Comparison of ENCODE assay signal across 11 cellular contexts in the genomic region with DNA sequence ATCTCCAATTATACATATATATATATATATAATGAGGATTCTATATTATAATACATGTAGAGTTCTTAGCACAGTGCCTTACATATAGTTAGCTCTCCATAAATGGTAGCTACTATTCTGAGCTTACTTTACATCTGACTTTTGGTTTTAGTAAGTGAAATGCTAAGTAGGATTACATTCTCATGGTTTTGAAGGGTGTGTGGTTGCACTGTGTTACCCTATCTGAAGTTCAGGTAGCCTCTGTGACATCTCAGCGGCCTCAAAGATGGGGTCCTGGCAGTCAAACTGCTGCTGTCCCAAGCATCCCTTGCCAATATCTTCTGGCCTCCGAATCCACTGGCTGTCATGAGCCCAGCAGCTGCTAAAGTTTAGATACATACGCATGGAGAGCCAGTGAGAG. TPM values are rescaled to one million over a fixed set of nuclear protein-coding genes. Genes with fewer than 3 reads are reported as not detected.
DNase-seq lines count a peak whose midpoint lies in the region; ATAC-seq and TF ChIP-seq lines count a peak whose summit lies in the region.
"Had no signal": no experiment of that assay in that cellular context is flagged by ENCODE, and none has a peak within 500 bp of the region (broad histone marks: within the 10 kb centered on the region; RNA-seq: fewer than 3 reads in every experiment).

No MANE protein-coding gene starts in this region.

- no peaks in the 10 kb centered on the region for H3K27me3 ChIP-seq in CD4-positive, CD25-positive, alpha-beta regulatory T cell (ENCODE audit: control insufficient read depth, insufficient read depth, low read length)
- no peaks in the 10 kb centered on the region for H3K27me3 ChIP-seq in rectal smooth muscle tissue (ENCODE audit: control insufficient read depth, insufficient read depth, low read length)
- no peaks in the 10 kb centered on the region for H3K27me3 ChIP-seq in MG63

- peak overlapping the region; percentile 78 for H3K27ac ChIP-seq in CD4-positive, CD25-positive, alpha-beta regulatory T cell (ENCODE audit: insufficient read depth, low read length, poor library complexity, severe bottlenecking)
- peak overlapping the region; percentile 76 for H3K27ac ChIP-seq in rectal smooth muscle tissue (ENCODE audit: low read depth, low read length)

- H3K4me3 ChIP-seq in CD4-positive, CD25-positive, alpha-beta regulatory T cell (ENCODE audit: low read depth, low read length) = peak overlapping the region; percentile 76
- no peak overlapping the region for H3K4me3 ChIP-seq in rectal smooth muscle tissue (ENCODE audit: low read length)
- H3K4me3 ChIP-seq in MG63 = no peak overlapping the region

- no peaks in the 10 kb centered on the region for H3K9me3 ChIP-seq in CD4-positive, CD25-positive, alpha-beta regulatory T cell (ENCODE audit: control insufficient read depth in 2 of 2, low read length in 2 of 2)
- H3K9me3 ChIP-seq in MG63 = no peaks in the 10 kb centered on the region

- H3K4me1 ChIP-seq in CD4-positive, CD25-positive, alpha-beta regulatory T cell (ENCODE audit: control insufficient read depth, insufficient read depth, low read length, poor library complexity, severe bottlenecking) = peaks cover 53% of the 10 kb centered on the region
- peaks cover 22% of the 10 kb centered on the region for H3K4me1 ChIP-seq in rectal smooth muscle tissue (ENCODE audit: control insufficient read depth, insufficient read depth, low read length)

- peaks cover 41 to 83% (median 62%) of the 10 kb centered on the region in 4 donors for H3K4me1 Mint-ChIP-seq in CD4-positive, CD25-positive, alpha-beta regulatory T cell
- H3K4me1 Mint-ChIP-seq in HFFc6 (ENCODE audit: low read depth) (peaks cover 52% of the 10 kb centered on the region), brain (peaks cover 28% of the 10 kb centered on the region)

- TF ChIP-seq CTCF in HFFc6 (IDR thresholded peaks at IDR 0.05) = no peak
- TF ChIP-seq CTCF in brain (conservative IDR thresholded peaks at IDR 0.05) = no peak

- no peak overlapping the region for H3K9ac ChIP-seq in rectal smooth muscle tissue (ENCODE audit: low read length)

- H3K27me3 Mint-ChIP-seq in CD4-positive, CD25-positive, alpha-beta regulatory T cell = no peaks in the 10 kb centered on the region
- H3K27me3 Mint-ChIP-seq in HFFc6 (ENCODE audit: insufficient read depth) (no peaks in the 10 kb centered on the region; the same call in 1 of the 2 replicates), brain (no peaks in the 10 kb centered on the region)

- H3K4me3 Mint-ChIP-seq in CD4-positive, CD25-positive, alpha-beta regulatory T cell = peak overlapping the region in 3 of 4 donors; percentile 72 to 84 (median 81)
- H3K4me3 Mint-ChIP-seq in HFFc6 (no peak overlapping the region), brain (no peak overlapping the region)

- peaks cover 17% of the 10 kb centered on the region for H3K36me3 Mint-ChIP-seq in CD4-positive, CD25-positive, alpha-beta regulatory T cell
- peaks cover 27% of the 10 kb centered on the region for H3K36me3 Mint-ChIP-seq in HFFc6 (ENCODE audit: low read depth)
- H3K36me3 Mint-ChIP-seq in brain = peaks cover 20% of the 10 kb centered on the region

- H3K27ac Mint-ChIP-seq in CD4-positive, CD25-positive, alpha-beta regulatory T cell = peak overlapping the region; percentile 84 to 90 (median 88)
- H3K27ac Mint-ChIP-seq in HFFc6 (peak overlapping the region; percentile 81; the same call in 1 of the 2 replicates), brain (peak overlapping the region in 4 of 5 experiments; percentile 84 to 97 (median 94))

- peak; percentile 7 to 11 for ATAC-seq in CD4-positive, CD25-positive, alpha-beta regulatory T cell (ENCODE audit: low read depth in 2 of 2)
- ATAC-seq in HG02763 (IDR thresholded peaks at IDR 0.05; ENCODE audit: unreplicated experiment) = no peak
- no peak for ATAC-seq in HG03571 (IDR thresholded peaks at IDR 0.05; ENCODE audit: unreplicated experiment)

- no peaks in the 10 kb centered on the region for H3K36me3 ChIP-seq in CD4-positive, CD25-positive, alpha-beta regulatory T cell (ENCODE audit: control insufficient read depth, insufficient read depth, low read length)
- H3K36me3 ChIP-seq in rectal smooth muscle tissue (ENCODE audit: control insufficient read depth, insufficient read depth, low read length) (no peaks in the 10 kb centered on the region), MG63 (no peaks in the 10 kb centered on the region; the same call in 1 of the 2 replicates)

- H3K9me3 Mint-ChIP-seq in CD4-positive, CD25-positive, alpha-beta regulatory T cell = peaks cover 0 to 3% (median 0%) of the 10 kb centered on the region in 7 donors
- H3K9me3 Mint-ChIP-seq in HFFc6 (no peaks in the 10 kb centered on the region), brain (peaks cover 0 to 2% (median 0%) of the 10 kb centered on the region in 5 experiments)

- DNase-seq in CD4-positive, CD25-positive, alpha-beta regulatory T cell = peak in 1 of 3 donors; percentile 23
- DNase-seq in HFFc6 (no peak), anterior cingulate cortex (lab: John Stamatoyannopoulos, UW) (no peak), MG63 (no peak)
- DNase-seq: DMS 273 treated with DMSO at 0.1 percent for 48 hours; NCI-H2081; stimulated activated CD4-positive, alpha-beta T cell treated with anti-CD3 and anti-CD28 coated beads, Interleukin-15, amount 100 ng/mL, for 24 hours had no signal

RNA-seq across cellular contexts. Expression of a gene that starts 34.8 kb away (rescaled TPM):
- 57.6 TPM for total RNA-seq in CD4-positive, CD25-positive, alpha-beta regulatory T cell
- 10 to 100 TPM; 14.2 to 21.4 (median 18.1) TPM for polyA plus RNA-seq in CD4-positive, CD25-positive, alpha-beta regulatory T cell
- total RNA-seq in HFFc6 (2021; fragmentation: NEBNext Ultra II Directional; extraction: Animal tissue kit (Norgen Biotek cat#: 25700)) = 10 to 100 TPM; 44.6 to 60.4 (median 52.9) TPM
- polyA plus RNA-seq in brain (ENCODE audit: insufficient read depth, low read depth, low replicate concordance) = 6.2 TPM
- total RNA-seq in MG63 (2014; rRNA removed; shearing (Covaris generic); ENCODE audit: low replicate concordance) = 9.4 and 16.4 TPM in 2 replicates

Comparison
In these comparisons a context has a peak if more than half of its experiments do, and no peak if none do; other contexts are left out.
1. ATAC-seq: peak in CD4-positive, CD25-positive, alpha-beta regulatory T cell (2 of 2); none in HG02763 (single experiment) and HG03571 (single experiment).
2. H3K4me3 Mint-ChIP-seq: peak in CD4-positive, CD25-positive, alpha-beta regulatory T cell (3 of 4); none in HFFc6 (single experiment) and brain (0 of 5).
3. Peak in every context shown above with its lines, with median percentiles within 50 percentile points of each other: H3K27ac Mint-ChIP-seq.